Comparison of ENCODE assay signal across 9 cellular contexts in genomic region chr1:233668725-233669294, GRCh38. TPM values are rescaled to one million over a fixed set of nuclear protein-coding genes. Genes with fewer than 3 reads are reported as not detected.
DNase-seq lines count a peak whose midpoint lies in the region; ATAC-seq and TF ChIP-seq lines count a peak whose summit lies in the region.
"Had no signal": no experiment of that assay in that cellular context is flagged by ENCODE, and none has a peak within 500 bp of the region (broad histone marks: within the 10 kb centered on the region; RNA-seq: fewer than 3 reads in every experiment).

No MANE protein-coding gene starts in this region.

- TF ChIP-seq CTCF in OCI-LY3 (IDR thresholded peaks at IDR 0.05; ENCODE audit: low read depth, low read length): no peak
- TF ChIP-seq CTCF in foreskin fibroblast (IDR thresholded peaks at IDR 0.05; ENCODE audit: low read depth, low read length): no peak
- no peak for TF ChIP-seq CTCF in coronary artery (IDR thresholded peaks at IDR 0.05)

- peak; percentile 66 for ATAC-seq in GM21390 (IDR thresholded peaks at IDR 0.05; ENCODE audit: unreplicated experiment)

- no peak overlapping the region for H2AFZ ChIP-seq in OCI-LY3 (ENCODE audit: low read depth, low read length)

- H3K9me3 Mint-ChIP-seq in CD8-positive, alpha-beta memory T cell: peaks cover 0 to 4% (median 0%) of the 10 kb centered on the region in 5 donors
- no peaks in the 10 kb centered on the region for H3K9me3 Mint-ChIP-seq in activated CD4-positive, alpha-beta T cell treated with anti-CD3 and anti-CD28 coated beads, Interleukin-2, amount 10 ng/mL, durations not matched to agents 7 days and 5 days

- no peak overlapping the region for H3K27ac Mint-ChIP-seq in CD8-positive, alpha-beta memory T cell
- H3K27ac Mint-ChIP-seq in activated CD4-positive, alpha-beta T cell treated with anti-CD3 and anti-CD28 coated beads, Interleukin-2, amount 10 ng/mL, durations not matched to agents 7 days and 5 days: no peak overlapping the region

- H3K36me3 ChIP-seq in CD8-positive, alpha-beta memory T cell (ENCODE audit: insufficient read depth, low read length): no peaks in the 10 kb centered on the region
- peaks cover 7% of the 10 kb centered on the region for H3K36me3 ChIP-seq in OCI-LY3 (replicated peaks; ENCODE audit: low read depth, low read length)

- H3K79me2 ChIP-seq in OCI-LY3 (ENCODE audit: low read length): no peaks in the 10 kb centered on the region

- CTCF ChIA-PET in CD8-positive, alpha-beta memory T cell (lab: Charles Lee): interaction anchor here (1.0 kb wide), 1 partner anchor 10 kb away, joined by 3 read pairs; no protein-coding TSS in a partner anchor
- CTCF ChIA-PET in activated CD4-positive, alpha-beta T cell treated with anti-CD3 and anti-CD28 coated beads, Interleukin-2, amount 10 ng/mL, durations not matched to agents 7 days and 5 days (lab: Charles Lee): no interaction called here

- H3K9ac ChIP-seq in OCI-LY3 (ENCODE audit: low read length): no peak overlapping the region

- no peak overlapping the region for H3K4me2 ChIP-seq in OCI-LY3 (ENCODE audit: low read length)

- no peaks in the 10 kb centered on the region for H4K20me1 ChIP-seq in OCI-LY3 (ENCODE audit: insufficient read depth, low read length)

- H3K4me3 Mint-ChIP-seq in CD8-positive, alpha-beta memory T cell: peak overlapping the region in 1 of 7 donors; percentile 29
- no peak overlapping the region for H3K4me3 Mint-ChIP-seq in activated CD4-positive, alpha-beta T cell treated with anti-CD3 and anti-CD28 coated beads, Interleukin-2, amount 10 ng/mL, durations not matched to agents 7 days and 5 days

- H3K27me3 ChIP-seq in CD8-positive, alpha-beta memory T cell (ENCODE audit: insufficient read depth, low read length, poor library complexity, severe bottlenecking): no peaks in the 10 kb centered on the region
- H3K27me3 ChIP-seq in OCI-LY3 (ENCODE audit: low read depth, low read length): no peaks in the 10 kb centered on the region

- H3K4me3 ChIP-seq in CD8-positive, alpha-beta memory T cell (ENCODE audit: low read length): no peak overlapping the region
- H3K4me3 ChIP-seq in OCI-LY3 (ENCODE audit: low read length) (no peak overlapping the region), foreskin fibroblast (ENCODE audit: low read depth in 1 of 2, low read length in 2 of 2) (no peak overlapping the region), coronary artery (no peak overlapping the region)

- DNase-seq in CD8-positive, alpha-beta memory T cell: no peak
- peak; percentile 16 to 33 for DNase-seq in foreskin fibroblast
- DNase-seq in pons (ENCODE audit: low spot score): no peak
- no peak for DNase-seq in NCI-H774 (lab: John Stamatoyannopoulos, UW)
- no peak for DNase-seq in activated CD4-positive, alpha-beta T cell treated with anti-CD3 and anti-CD28 coated beads, Interleukin-2, amount 10 ng/mL, durations not matched to agents 7 days and 5 days
- DNase-seq in coronary artery (ENCODE audit: low spot score): no peak
- DNase-seq: activated CD4-positive, alpha-beta T cell treated with anti-CD3 and anti-CD28 coated beads, Interleukin-2, amount 50 U/mL, for 1 hour had no signal

- no peaks in the 10 kb centered on the region for H3K4me1 Mint-ChIP-seq in CD8-positive, alpha-beta memory T cell
- H3K4me1 Mint-ChIP-seq in activated CD4-positive, alpha-beta T cell treated with anti-CD3 and anti-CD28 coated beads, Interleukin-2, amount 10 ng/mL, durations not matched to agents 7 days and 5 days: no peaks in the 10 kb centered on the region

- POLR2A ChIA-PET in CD8-positive, alpha-beta memory T cell (lab: Charles Lee): no interaction called here
- POLR2A ChIA-PET in activated CD4-positive, alpha-beta T cell treated with anti-CD3 and anti-CD28 coated beads, Interleukin-2, amount 10 ng/mL, durations not matched to agents 7 days and 5 days (lab: Charles Lee): no interaction called here

- peaks cover 0 to 13% of the 10 kb centered on the region in 2 donors for H3K27me3 Mint-ChIP-seq in CD8-positive, alpha-beta memory T cell
- no peaks in the 10 kb centered on the region for H3K27me3 Mint-ChIP-seq in activated CD4-positive, alpha-beta T cell treated with anti-CD3 and anti-CD28 coated beads, Interleukin-2, amount 10 ng/mL, durations not matched to agents 7 days and 5 days

- no peaks in the 10 kb centered on the region for H3K4me1 ChIP-seq in CD8-positive, alpha-beta memory T cell (ENCODE audit: insufficient read depth, low read length)
- H3K4me1 ChIP-seq in OCI-LY3 (ENCODE audit: low read length): peaks cover 48% of the 10 kb centered on the region

- no peaks in the 10 kb centered on the region for H3K36me3 Mint-ChIP-seq in CD8-positive, alpha-beta memory T cell
- no peaks in the 10 kb centered on the region for H3K36me3 Mint-ChIP-seq in activated CD4-positive, alpha-beta T cell treated with anti-CD3 and anti-CD28 coated beads, Interleukin-2, amount 10 ng/mL, durations not matched to agents 7 days and 5 days (ENCODE audit: low read depth)

- no peaks in the 10 kb centered on the region for H3K9me3 ChIP-seq in CD8-positive, alpha-beta memory T cell (ENCODE audit: low read length)
- H3K9me3 ChIP-seq in OCI-LY3 (ENCODE audit: insufficient read depth, low read length): no peaks in the 10 kb centered on the region

- H3K27ac ChIP-seq in CD8-positive, alpha-beta memory T cell (ENCODE audit: low read depth, low read length): peak overlapping the region; percentile 22
- H3K27ac ChIP-seq in OCI-LY3 (ENCODE audit: low read length) (peak overlapping the region; percentile 0; the same call in 1 of the 2 replicates), coronary artery (no peak overlapping the region)

RNA-seq across cellular contexts. Expression of gene KCNK1, which starts 54.9 kb away (rescaled TPM):
- 1 to 10 TPM; 1.1 to 1.4 TPM for total RNA-seq in CD8-positive, alpha-beta memory T cell
- polyA plus RNA-seq in CD8-positive, alpha-beta memory T cell: not detected
- under 1 TPM; 0.67 to 0.77 TPM for total RNA-seq in activated CD4-positive, alpha-beta T cell treated with anti-CD3 and anti-CD28 coated beads, Interleukin-2, amount 10 ng/mL, durations not matched to agents 7 days and 5 days

Comparison
In these comparisons a context has a peak if more than half of its experiments do, and no peak if none do; other contexts are left out.
1. DNase-seq: peak in foreskin fibroblast (2 of 2); none in CD8-positive, alpha-beta memory T cell (0 of 5), pons (single experiment), NCI-H774 (single experiment), activated CD4-positive, alpha-beta T cell treated with anti-CD3 and anti-CD28 coated beads, Interleukin-2, amount 10 ng/mL, durations not matched to agents 7 days and 5 days (single experiment) and coronary artery (single experiment).
2. H3K27ac ChIP-seq: peak in CD8-positive, alpha-beta memory T cell (single experiment) and OCI-LY3 (single experiment); none in coronary artery (0 of 2).